12 cellular contexts compared by ENCODE assay signal in the genomic region with DNA sequence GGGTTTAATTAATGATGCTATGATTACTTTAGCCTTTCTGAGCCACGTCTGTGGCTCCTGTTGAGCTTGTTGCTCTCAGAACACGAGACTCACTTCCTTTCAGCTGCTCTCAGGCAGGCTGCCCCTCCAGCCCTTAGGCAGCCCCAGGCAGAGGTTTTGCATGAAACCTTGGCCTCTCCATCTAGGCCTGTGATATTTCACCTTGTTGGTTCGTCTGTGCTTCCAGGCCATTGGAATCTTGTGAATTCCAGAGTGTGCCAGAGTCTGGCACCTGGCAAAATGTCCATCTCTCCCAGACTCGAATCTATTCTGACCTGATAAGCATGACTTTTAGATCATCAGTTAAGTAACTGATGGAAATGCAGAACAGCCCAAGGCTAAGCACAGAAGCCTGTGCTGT.
DNase-seq lines count a peak whose midpoint lies in the region; ATAC-seq and TF ChIP-seq lines count a peak whose summit lies in the region.
"Had no signal": no experiment of that assay in that cellular context is flagged by ENCODE, and none has a peak within 500 bp of the region (broad histone marks: within the 10 kb centered on the region; RNA-seq: fewer than 3 reads in every experiment).

No MANE protein-coding gene starts in this region.

- no peaks in the 10 kb centered on the region for H3K9me3 ChIP-seq in OCI-LY3 (ENCODE audit: insufficient read depth, low read length)
- H3K9me3 ChIP-seq: HAP-1 had no signal

- no peak for TF ChIP-seq CTCF in OCI-LY3 (IDR thresholded peaks at IDR 0.05; ENCODE audit: low read depth, low read length)

- H3K27me3 ChIP-seq in OCI-LY3 (ENCODE audit: low read depth, low read length): no peaks in the 10 kb centered on the region

- peak overlapping the region; percentile 32 for H3K27ac ChIP-seq in OCI-LY3 (ENCODE audit: low read length)

- H2AFZ ChIP-seq in OCI-LY3 (ENCODE audit: low read depth, low read length): peak overlapping the region; percentile 70

- no peaks in the 10 kb centered on the region for H4K20me1 ChIP-seq in OCI-LY3 (ENCODE audit: insufficient read depth, low read length)

- H3K4me3 ChIP-seq in OCI-LY3 (ENCODE audit: low read length): no peak overlapping the region
- H3K4me3 ChIP-seq: HAP-1 had no signal

- peak; percentile 78 for DNase-seq in islet precursor cell
- DNase-seq in kidney tubule cell (ENCODE audit: low spot score): no peak
- no peak for DNase-seq in GM19240 (ENCODE audit: insufficient read length, low spot score)
- DNase-seq: C1 segment of cervical spinal cord; CD4-positive, alpha-beta T cell; DMS153; DMS79 treated with DMSO at 0.1 percent for 48 hours had no signal

- H3K79me2 ChIP-seq in OCI-LY3 (ENCODE audit: low read length): no peaks in the 10 kb centered on the region

- H3K36me3 ChIP-seq in OCI-LY3 (replicated peaks; ENCODE audit: low read depth, low read length): no peaks in the 10 kb centered on the region
- H3K36me3 ChIP-seq: HAP-1 had no signal

- peak overlapping the region; percentile 41 for H3K4me2 ChIP-seq in OCI-LY3 (ENCODE audit: low read length)

- ATAC-seq in SK-N-SH treated with all-trans-retinoic acid at 6 μM for 48 hours: no peak
- ATAC-seq in HG03097 (IDR thresholded peaks at IDR 0.05; ENCODE audit: low FRiP score, unreplicated experiment): no peak
- ATAC-seq in HG02763 (IDR thresholded peaks at IDR 0.05; ENCODE audit: unreplicated experiment): no peak

- peak overlapping the region; percentile 13; the same call in 1 of the 2 replicates for H3K9ac ChIP-seq in OCI-LY3 (ENCODE audit: low read length)

- peaks cover 61% of the 10 kb centered on the region for H3K4me1 ChIP-seq in OCI-LY3 (ENCODE audit: low read length)
- H3K4me1 ChIP-seq: HAP-1 had no signal

TF ChIP-seq in SK-N-SH treated with all-trans-retinoic acid at 6 μM for 48 hours, 23 proteins besides CTCF, POLR2A, EP300 and RAD21:
- TF ChIP-seq, protein P1, sequence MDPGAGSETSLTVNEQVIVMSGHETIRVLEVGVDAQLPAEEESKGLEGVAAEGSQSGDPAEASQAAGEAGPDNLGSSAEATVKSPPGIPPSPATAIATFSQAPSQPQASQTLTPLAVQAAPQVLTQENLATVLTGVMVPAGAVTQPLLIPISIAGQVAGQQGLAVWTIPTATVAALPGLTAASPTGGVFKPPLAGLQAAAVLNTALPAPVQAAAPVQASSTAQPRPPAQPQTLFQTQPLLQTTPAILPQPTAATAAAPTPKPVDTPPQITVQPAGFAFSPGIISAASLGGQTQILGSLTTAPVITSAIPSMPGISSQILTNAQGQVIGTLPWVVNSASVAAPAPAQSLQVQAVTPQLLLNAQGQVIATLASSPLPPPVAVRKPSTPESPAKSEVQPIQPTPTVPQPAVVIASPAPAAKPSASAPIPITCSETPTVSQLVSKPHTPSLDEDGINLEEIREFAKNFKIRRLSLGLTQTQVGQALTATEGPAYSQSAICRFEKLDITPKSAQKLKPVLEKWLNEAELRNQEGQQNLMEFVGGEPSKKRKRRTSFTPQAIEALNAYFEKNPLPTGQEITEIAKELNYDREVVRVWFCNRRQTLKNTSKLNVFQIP (CRISPR knock-in tag; IDR thresholded peaks at IDR 0.05; ENCODE audit: borderline replicate concordance, low read depth): no peak
- TF ChIP-seq CSDC2 (CRISPR knock-in tag; IDR thresholded peaks at IDR 0.05) (no peak), SNAI2 (CRISPR knock-in tag; IDR thresholded peaks at IDR 0.05) (no peak), ZC3H10 (CRISPR knock-in tag; IDR thresholded peaks at IDR 0.05) (no peak), TSHZ2 (CRISPR knock-in tag; IDR thresholded peaks at IDR 0.05) (0 out of 2 replicates have a peak, but pooled peaks have one; percentile 27), ZNF8 (CRISPR knock-in tag; IDR thresholded peaks at IDR 0.05) (no peak), BACH2 (CRISPR knock-in tag; IDR thresholded peaks at IDR 0.05; ENCODE audit: borderline replicate concordance) (no peak), PPARA (CRISPR knock-in tag; IDR thresholded peaks at IDR 0.05; ENCODE audit: borderline replicate concordance) (no peak), TCF4 (CRISPR knock-in tag; IDR thresholded peaks at IDR 0.05; ENCODE audit: borderline replicate concordance) (no peak)
